Comparison of ENCODE assay signal across 14 cellular contexts in the genomic region with DNA sequence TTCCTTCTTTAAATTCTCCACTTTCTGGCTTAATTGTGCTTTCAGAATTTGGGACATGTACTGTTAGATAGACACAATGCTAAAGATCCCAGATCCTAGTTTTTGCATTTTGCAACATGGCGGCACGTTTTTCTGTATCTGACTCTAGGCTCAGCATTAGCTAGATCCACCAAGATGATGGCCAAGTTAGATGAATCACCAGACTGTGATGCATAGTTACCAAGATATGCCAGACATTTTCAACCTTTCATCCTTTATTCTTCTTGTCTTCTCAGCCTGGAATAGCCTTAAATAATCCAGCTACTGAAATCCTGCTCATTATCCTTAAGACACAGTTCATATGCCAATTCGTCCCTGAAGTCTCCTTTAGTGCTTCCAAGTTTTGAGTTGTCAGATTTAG.
"Had no signal": no experiment of that assay in that cellular context is flagged by ENCODE, and none has a peak within 500 bp of the region (broad histone marks: within the 10 kb centered on the region; RNA-seq: fewer than 3 reads in every experiment).

No MANE protein-coding gene starts in this region.

- H3K9me3 Mint-ChIP-seq: naive thymus-derived CD8-positive, alpha-beta T cell had no signal

- H3K27ac Mint-ChIP-seq: naive thymus-derived CD8-positive, alpha-beta T cell had no signal

- H3K27me3 ChIP-seq: colonic mucosa had no signal

- H3K36me3 ChIP-seq: colonic mucosa, stomach had no signal

- ATAC-seq: mucosa of descending colon; naive thymus-derived CD8-positive, alpha-beta T cell had no signal

- H3K9me3 ChIP-seq: colonic mucosa, mucosa of descending colon, stomach had no signal

- H3K4me1 ChIP-seq: colonic mucosa had no signal

- H3K36me3 Mint-ChIP-seq: naive thymus-derived CD8-positive, alpha-beta T cell had no signal

- DNase-seq: activated CD4-positive, alpha-beta T cell treated with anti-CD3 and anti-CD28 coated beads, Interleukin-2, amount 50 U/mL, for 4 hours; activated naive CD4-positive, alpha-beta T cell treated with anti-CD3 and anti-CD28 coated beads, Interleukin-2, amount 50 U/mL, for 16 hours; activated T-cell treated with anti-CD3 and anti-CD28 coated beads, Interleukin-2, amount 50 U/mL, for 1 hour; amniotic stem cell; colonic mucosa; effector CD4-positive, alpha-beta T cell; glutamatergic neuron; mucosa of descending colon; naive thymus-derived CD8-positive, alpha-beta T cell; posterior cingulate gyrus; stimulated activated CD4-positive, alpha-beta T cell treated with anti-CD3 and anti-CD28 coated beads, Interleukin-4, amount 100 ng/mL, for 4 hours; stomach had no signal

- FAIRE-seq: endothelial cell of umbilical vein had no signal

- H3K4me3 ChIP-seq: colonic mucosa, mucosa of descending colon, skin epidermis, stomach had no signal

- H3K27ac ChIP-seq: colonic mucosa, stomach had no signal
